ENCODE assay signal across 8 cellular contexts in the genomic region with DNA sequence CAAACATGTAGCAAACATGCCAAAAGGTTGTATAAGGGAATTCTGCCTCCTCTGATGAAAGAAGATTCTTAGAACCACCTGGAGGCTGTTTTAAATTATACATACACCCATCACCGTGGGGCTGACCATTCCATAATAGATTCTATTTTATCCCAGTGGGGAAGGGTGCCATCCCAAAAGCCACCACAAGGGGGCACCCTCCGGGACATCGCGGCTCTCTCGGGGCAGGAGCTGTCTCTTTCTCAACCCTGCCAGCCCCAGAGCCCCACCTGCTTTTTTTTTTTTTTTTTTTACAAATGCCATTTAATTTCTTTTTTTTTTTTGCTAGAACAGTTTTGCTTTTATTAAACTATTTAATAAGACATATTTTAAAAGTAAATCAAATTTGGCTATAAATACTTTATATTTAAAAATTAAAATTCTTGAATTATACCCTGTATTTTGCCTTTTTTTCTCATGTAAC. TPM values are rescaled to one million over a fixed set of nuclear protein-coding genes. Genes with fewer than 3 reads are reported as not detected.
DNase-seq lines count a peak whose midpoint lies in the region; ATAC-seq, FAIRE-seq and TF ChIP-seq lines count a peak whose summit lies in the region.

No MANE protein-coding gene starts in this region.

- no peaks in the 10 kb centered on the region for H3K27me3 ChIP-seq in ovary
- H3K27me3 ChIP-seq in upper lobe of left lung: no peaks in the 10 kb centered on the region

- no peaks in the 10 kb centered on the region for H3K4me1 Mint-ChIP-seq in activated T-helper 1 cell treated with anti-CD3 and anti-CD28 coated beads, Interleukin-12 subunit alpha, Interleukin-12 subunit beta, Interleukin-2, Interleukin-4 antibody, amounts not matched to agents 30 ng/mL and 10 ng/mL and 1 ng/mL, durations not matched to agents 14 hours and 24 hours and 36 hours (ENCODE audit: low read depth)

- 0 to 2% (median 1%) methylated on average over 5 of the region's 5 CpGs for WGBS in ovary, 3 donors
- WGBS in upper lobe of left lung, 2 donors: 0% methylated on average over 4 to 5 of the region's 5 CpGs

- peak; percentile 79 for FAIRE-seq in RCC 7860 (lab: Jason Lieb, UNC)

- H3K27ac ChIP-seq in ovary: no peak overlapping the region
- no peak overlapping the region for H3K27ac ChIP-seq in upper lobe of left lung

- no peak overlapping the region for H3K4me3 Mint-ChIP-seq in activated T-helper 1 cell treated with anti-CD3 and anti-CD28 coated beads, Interleukin-12 subunit alpha, Interleukin-12 subunit beta, Interleukin-2, Interleukin-4 antibody, amounts not matched to agents 30 ng/mL and 10 ng/mL and 1 ng/mL, durations not matched to agents 14 hours and 24 hours and 36 hours

- peak; percentile 57 to 75 (median 72) for TF ChIP-seq CTCF in ovary (IDR thresholded peaks at IDR 0.05)
- peak; percentile 66 to 92 (median 84) for TF ChIP-seq CTCF in upper lobe of left lung (IDR thresholded peaks at IDR 0.05)

- DNase-seq in NCI-H524 (lab: John Stamatoyannopoulos, UW) (peak; percentile 16 to 65), NCI-H524 treated with DMSO at 0.1 percent for 48 hours (lab: John Stamatoyannopoulos, UW) (no peak), HT-29 (ENCODE audit: low spot score) (peak; percentile 83), RCC 7860 (ENCODE audit: low spot score) (peak; percentile 29), fibroblast of the conjunctiva (ENCODE audit: low read depth) (peak; percentile 42), ovary (peak; percentile 48 to 84 (median 77)), upper lobe of left lung (peak; percentile 68 to 76)
- DNase-seq in activated T-helper 1 cell treated with anti-CD3 and anti-CD28 coated beads, Interleukin-12 subunit alpha, Interleukin-12 subunit beta, Interleukin-2, Interleukin-4 antibody, amounts not matched to agents 30 ng/mL and 10 ng/mL and 1 ng/mL, durations not matched to agents 14 hours and 24 hours and 36 hours (ENCODE audit: low spot score): peak; percentile 63

- TF ChIP-seq POLR2A in ovary (IDR thresholded peaks at IDR 0.05) (no peak), upper lobe of left lung (IDR thresholded peaks at IDR 0.05) (no peak)

- no peaks in the 10 kb centered on the region for H3K9me3 Mint-ChIP-seq in activated T-helper 1 cell treated with anti-CD3 and anti-CD28 coated beads, Interleukin-12 subunit alpha, Interleukin-12 subunit beta, Interleukin-2, Interleukin-4 antibody, amounts not matched to agents 30 ng/mL and 10 ng/mL and 1 ng/mL, durations not matched to agents 14 hours and 24 hours and 36 hours

- H3K27ac Mint-ChIP-seq in activated T-helper 1 cell treated with anti-CD3 and anti-CD28 coated beads, Interleukin-12 subunit alpha, Interleukin-12 subunit beta, Interleukin-2, Interleukin-4 antibody, amounts not matched to agents 30 ng/mL and 10 ng/mL and 1 ng/mL, durations not matched to agents 14 hours and 24 hours and 36 hours: no peak overlapping the region

- TF ChIP-seq EP300 in ovary (IDR thresholded peaks at IDR 0.05): no peak
- TF ChIP-seq EP300 in upper lobe of left lung (IDR thresholded peaks at IDR 0.05): no peak

- intact Hi-C loops in activated T-helper 1 cell treated with anti-CD3 and anti-CD28 coated beads, Interleukin-12 subunit alpha, Interleukin-12 subunit beta, Interleukin-2, Interleukin-4 antibody, amounts not matched to agents 30 ng/mL and 10 ng/mL and 1 ng/mL, durations not matched to agents 14 hours and 24 hours and 36 hours (cut with micrococcal nuclease): loop anchor here (1.0 to 5.0 kb wide), 4 partner anchors 8 to 452 kb away; no protein-coding TSS in a partner anchor
- intact Hi-C loops in ovary (cut with DNase I): no loop called here

- H3K27me3 Mint-ChIP-seq in activated T-helper 1 cell treated with anti-CD3 and anti-CD28 coated beads, Interleukin-12 subunit alpha, Interleukin-12 subunit beta, Interleukin-2, Interleukin-4 antibody, amounts not matched to agents 30 ng/mL and 10 ng/mL and 1 ng/mL, durations not matched to agents 14 hours and 24 hours and 36 hours (ENCODE audit: insufficient read depth): peaks cover 25% of the 10 kb centered on the region

- H3K36me3 ChIP-seq in ovary: no peaks in the 10 kb centered on the region
- no peaks in the 10 kb centered on the region for H3K36me3 ChIP-seq in upper lobe of left lung

- H3K9me3 ChIP-seq in ovary: no peaks in the 10 kb centered on the region
- H3K9me3 ChIP-seq in upper lobe of left lung: no peaks in the 10 kb centered on the region

- no peaks in the 10 kb centered on the region for H3K36me3 Mint-ChIP-seq in activated T-helper 1 cell treated with anti-CD3 and anti-CD28 coated beads, Interleukin-12 subunit alpha, Interleukin-12 subunit beta, Interleukin-2, Interleukin-4 antibody, amounts not matched to agents 30 ng/mL and 10 ng/mL and 1 ng/mL, durations not matched to agents 14 hours and 24 hours and 36 hours (ENCODE audit: low read depth)

- ATAC-seq in upper lobe of left lung (ENCODE audit: low FRiP score in 2 of 2): peak; percentile 92 to 96

- H3K4me1 ChIP-seq in ovary (ENCODE audit: insufficient read depth) (no peaks in the 10 kb centered on the region), upper lobe of left lung (no peaks in the 10 kb centered on the region)

- H3K4me3 ChIP-seq in ovary (no peak overlapping the region), upper lobe of left lung (no peak overlapping the region)

RNA-seq across cellular contexts. Expression of a gene that starts 8.6 kb away (rescaled TPM):
- total RNA-seq in HT-29 (2014; rRNA removed; shearing (Covaris generic)): 21.1 and 22.2 TPM in 2 replicates
- 0.20 and 0.80 TPM in 2 replicates for total RNA-seq in activated T-helper 1 cell treated with anti-CD3 and anti-CD28 coated beads, Interleukin-12 subunit alpha, Interleukin-12 subunit beta, Interleukin-2, Interleukin-4 antibody, amounts not matched to agents 30 ng/mL and 10 ng/mL and 1 ng/mL, durations not matched to agents 14 hours and 24 hours and 36 hours
- 1 to 10 TPM; 4.5 to 9.6 (median 7.3) TPM for total RNA-seq in ovary
- polyA plus RNA-seq in ovary: 1 to 10 TPM; 2.2 to 6.5 TPM
- 10 to 100 TPM in 2 of 6 donors, 1 to 10 TPM in 4; 4.5 to 17.9 (median 8.1) TPM for total RNA-seq in upper lobe of left lung
